15 cellular contexts compared by ENCODE assay signal in genomic region chr2:28160986-28161425, GRCh38.
DNase-seq lines count a peak whose midpoint lies in the region; ATAC-seq, FAIRE-seq and TF ChIP-seq lines count a peak whose summit lies in the region.
"Had no signal": no experiment of that assay in that cellular context is flagged by ENCODE, and none has a peak within 500 bp of the region (broad histone marks: within the 10 kb centered on the region; RNA-seq: fewer than 3 reads in every experiment).

No MANE protein-coding gene starts in this region.

- H3K27ac ChIP-seq in GM23338 (ENCODE audit: low read depth) (no peak overlapping the region), astrocyte (ENCODE audit: low read depth, low read length) (peak overlapping the region; percentile 40), subcutaneous abdominal adipose tissue (ENCODE audit: low read depth, low read length) (peak overlapping the region; percentile 79)
- H3K27ac ChIP-seq in naive thymus-derived CD4-positive, alpha-beta T cell (ENCODE audit: low read depth, low read length) = no peak overlapping the region
- H3K27ac ChIP-seq: testis had no signal

- H3K4me3 ChIP-seq in GM23338 (no peak overlapping the region), astrocyte (ENCODE audit: insufficient read depth, low read depth, low read length) (no peak overlapping the region), subcutaneous abdominal adipose tissue (ENCODE audit: low read depth in 1 of 5, low read length in 5 of 5) (peak overlapping the region in 1 of 5 donors; percentile 4), H7 (ENCODE audit: insufficient read depth, low read depth, low read length) (no peak overlapping the region)
- H3K4me3 ChIP-seq in naive thymus-derived CD4-positive, alpha-beta T cell (ENCODE audit: low read length) = no peak overlapping the region
- H3K4me3 ChIP-seq: testis had no signal

- no peak for FAIRE-seq in astrocyte (lab: Jason Lieb, UNC)
- FAIRE-seq: islet of Langerhans had no signal

- no peaks in the 10 kb centered on the region for H3K36me3 ChIP-seq in GM23338 (ENCODE audit: insufficient read depth)
- no peaks in the 10 kb centered on the region for H3K36me3 ChIP-seq in astrocyte (ENCODE audit: insufficient read depth, low read length)
- H3K36me3 ChIP-seq in subcutaneous abdominal adipose tissue (ENCODE audit: control insufficient read depth in 5 of 5, insufficient read depth in 5 of 5, low read length in 5 of 5) = peaks cover 0 to 3% (median 0%) of the 10 kb centered on the region in 5 donors
- no peaks in the 10 kb centered on the region for H3K36me3 ChIP-seq in H7 (replicated peaks; ENCODE audit: control insufficient read depth, insufficient read depth, low read length)
- H3K36me3 ChIP-seq in naive thymus-derived CD4-positive, alpha-beta T cell (ENCODE audit: control insufficient read depth in 2 of 3, insufficient read depth in 3 of 3, low read length in 3 of 3) = peaks cover 0 to 6% (median 0%) of the 10 kb centered on the region in 3 experiments

- H3K9me2 ChIP-seq in GM23338 (ENCODE audit: insufficient read depth) = no peaks in the 10 kb centered on the region; the same call in 1 of the 2 replicates

- H3K4me3 Mint-ChIP-seq in GM23338 = no peak overlapping the region
- no peak overlapping the region for H3K4me3 Mint-ChIP-seq in astrocyte (ENCODE audit: unreplicated experiment)
- no peak overlapping the region for H3K4me3 Mint-ChIP-seq in naive thymus-derived CD4-positive, alpha-beta T cell
- H3K4me3 Mint-ChIP-seq: activated naive CD8-positive, alpha-beta T cell; T-helper 2 cell treated with Interferon-gamma antibody and Interleukin-4, amounts not matched to agents 5 μg/mL and 100 μg/mL, for 36 hours had no signal

- H3K4me1 ChIP-seq in GM23338 (ENCODE audit: insufficient read depth) (no peaks in the 10 kb centered on the region), astrocyte (ENCODE audit: insufficient read depth, low read length) (peaks cover 7% of the 10 kb centered on the region), subcutaneous abdominal adipose tissue (ENCODE audit: control insufficient read depth in 5 of 5, insufficient read depth in 5 of 5, low read length in 5 of 5) (peaks cover 9 to 56% (median 35%) of the 10 kb centered on the region in 5 donors)
- H3K4me1 ChIP-seq in naive thymus-derived CD4-positive, alpha-beta T cell (ENCODE audit: control insufficient read depth in 2 of 2, insufficient read depth in 2 of 2, low read length in 2 of 2) = no peaks in the 10 kb centered on the region

- intact Hi-C loops in naive thymus-derived CD4-positive, alpha-beta T cell (cut with micrococcal nuclease) = no loop called here

- no peak for ATAC-seq in GM23338
- ATAC-seq in HG02852 (IDR thresholded peaks at IDR 0.05; ENCODE audit: unreplicated experiment) = no peak
- no peak for ATAC-seq in naive thymus-derived CD4-positive, alpha-beta T cell
- no peak for ATAC-seq in HG03439 (IDR thresholded peaks at IDR 0.05; ENCODE audit: unreplicated experiment)

- no peaks in the 10 kb centered on the region for H3K79me2 ChIP-seq in GM23338 (replicated peaks; ENCODE audit: insufficient read depth)
- no peaks in the 10 kb centered on the region for H3K79me2 ChIP-seq in astrocyte (ENCODE audit: insufficient read depth, low read length)

- H3K36me3 Mint-ChIP-seq in GM23338 (ENCODE audit: low read depth) = no peaks in the 10 kb centered on the region; the same call in 2 of the 3 replicates
- H3K36me3 Mint-ChIP-seq in astrocyte (ENCODE audit: low read depth, unreplicated experiment) = peaks cover 3% of the 10 kb centered on the region
- H3K36me3 Mint-ChIP-seq in naive thymus-derived CD4-positive, alpha-beta T cell = peaks cover 6 to 46% (median 35%) of the 10 kb centered on the region in 5 donors

- H3K27me3 ChIP-seq in GM23338 (ENCODE audit: insufficient read depth) = no peaks in the 10 kb centered on the region
- H3K27me3 ChIP-seq in astrocyte (ENCODE audit: insufficient read depth, low read length) = no peaks in the 10 kb centered on the region
- H3K27me3 ChIP-seq in subcutaneous abdominal adipose tissue (ENCODE audit: control insufficient read depth in 5 of 5, insufficient read depth in 4 of 5, low read length in 5 of 5) = no peaks in the 10 kb centered on the region
- no peaks in the 10 kb centered on the region for H3K27me3 ChIP-seq in H7 (ENCODE audit: control insufficient read depth, insufficient read depth, low read length)
- H3K27me3 ChIP-seq in naive thymus-derived CD4-positive, alpha-beta T cell (ENCODE audit: control insufficient read depth in 2 of 2, insufficient read depth in 2 of 2, low read length in 2 of 2) = no peaks in the 10 kb centered on the region
- H3K27me3 ChIP-seq: testis had no signal

- H3K27ac Mint-ChIP-seq in GM23338 (no peak overlapping the region; the same call in 1 of the 2 replicates), astrocyte (ENCODE audit: unreplicated experiment) (peak overlapping the region; percentile 96)
- no peak overlapping the region for H3K27ac Mint-ChIP-seq in naive thymus-derived CD4-positive, alpha-beta T cell
- H3K27ac Mint-ChIP-seq: activated naive CD8-positive, alpha-beta T cell; T-helper 2 cell treated with Interferon-gamma antibody and Interleukin-4, amounts not matched to agents 5 μg/mL and 100 μg/mL, for 36 hours had no signal

- TF ChIP-seq CTCF in GM23338 (conservative IDR thresholded peaks at IDR 0.05; ENCODE audit: low read depth in 2 of 2) = no peak
- no peak for TF ChIP-seq CTCF in astrocyte (IDR thresholded peaks at IDR 0.05; ENCODE audit: insufficient read depth, low read depth, low read length)

- no peak overlapping the region for H3K4me2 ChIP-seq in GM23338
- H3K4me2 ChIP-seq in astrocyte (ENCODE audit: low read length) = peak overlapping the region; percentile 47

- peaks cover 2% of the 10 kb centered on the region; the same call in 2 of the 3 replicates for H3K9me3 Mint-ChIP-seq in GM23338
- H3K9me3 Mint-ChIP-seq in astrocyte (ENCODE audit: unreplicated experiment) = peaks cover 2% of the 10 kb centered on the region
- peaks cover 0 to 8% (median 2%) of the 10 kb centered on the region in 11 donors for H3K9me3 Mint-ChIP-seq in naive thymus-derived CD4-positive, alpha-beta T cell

- H2AFZ ChIP-seq in GM23338 (no peak overlapping the region), astrocyte (ENCODE audit: low read depth, low read length) (no peak overlapping the region)

- CTCF ChIA-PET in naive thymus-derived CD4-positive, alpha-beta T cell (lab: Charles Lee) = interaction anchor here (0.5 to 0.6 kb wide), 2 partner anchors 15 to 249 kb away, joined by 3 read pairs; no protein-coding TSS in a partner anchor

- H3K9me3 ChIP-seq in astrocyte (ENCODE audit: insufficient read depth, low read depth, low read length) (no peaks in the 10 kb centered on the region), subcutaneous abdominal adipose tissue (ENCODE audit: control insufficient read depth in 5 of 5, low read length in 5 of 5) (peaks cover under 1 to 4% (median 1%) of the 10 kb centered on the region in 5 donors)
- peaks cover 0 to under 1% (median 0%) of the 10 kb centered on the region in 3 experiments for H3K9me3 ChIP-seq in naive thymus-derived CD4-positive, alpha-beta T cell (ENCODE audit: control insufficient read depth in 2 of 3, low read length in 3 of 3)
- H3K9me3 ChIP-seq: testis had no signal

- H3K9ac ChIP-seq in astrocyte (ENCODE audit: low read length) (no peak overlapping the region), subcutaneous abdominal adipose tissue (ENCODE audit: low read length in 5 of 5) (peak overlapping the region in 2 of 5 donors; percentile 21 to 82)

- DNase-seq in GM23338 (ENCODE audit: low spot score) = peak; percentile 11
- peak; percentile 96 for DNase-seq in astrocyte (ENCODE audit: low read depth)
- DNase-seq in iris pigment epithelial cell (ENCODE audit: low read depth) = peak; percentile 58
- no peak for DNase-seq in H7
- DNase-seq in naive thymus-derived CD4-positive, alpha-beta T cell = no peak
- DNase-seq: effector memory CD4-positive, alpha-beta T cell; NCI-H1694; stimulated activated CD4-positive, alpha-beta T cell treated with anti-CD3 and anti-CD28 coated beads, Interleukin-4, amount 100 ng/mL, for 4 hours; testis had no signal

- no peaks in the 10 kb centered on the region for H3F3A ChIP-seq in GM23338 (replicated peaks; ENCODE audit: low read depth)

- peaks cover 1% of the 10 kb centered on the region for H3K27me3 Mint-ChIP-seq in GM23338 (ENCODE audit: insufficient read depth, low read depth, poor library complexity)
- H3K27me3 Mint-ChIP-seq in astrocyte (ENCODE audit: low read depth, unreplicated experiment) = no peaks in the 10 kb centered on the region
- no peaks in the 10 kb centered on the region for H3K27me3 Mint-ChIP-seq in naive thymus-derived CD4-positive, alpha-beta T cell
- H3K27me3 Mint-ChIP-seq: activated naive CD8-positive, alpha-beta T cell had no signal

- H4K20me1 ChIP-seq in GM23338 (replicated peaks; ENCODE audit: insufficient read depth) = no peaks in the 10 kb centered on the region
- no peaks in the 10 kb centered on the region for H4K20me1 ChIP-seq in astrocyte (ENCODE audit: insufficient read depth, low read length)

- POLR2A ChIA-PET in naive thymus-derived CD4-positive, alpha-beta T cell (lab: Charles Lee) = no interaction called here

- H3K4me1 Mint-ChIP-seq in GM23338 (no peaks in the 10 kb centered on the region), astrocyte (ENCODE audit: low read depth, unreplicated experiment) (peaks cover 39% of the 10 kb centered on the region)
- peaks cover 0 to 7% (median 0%) of the 10 kb centered on the region in 7 donors for H3K4me1 Mint-ChIP-seq in naive thymus-derived CD4-positive, alpha-beta T cell

TF ChIP-seq in GM23338, 12 proteins besides CTCF, POLR2A, EP300 and RAD21 (continues in another document):
- TF ChIP-seq ZNF331 (CRISPR knock-in tag; IDR thresholded peaks at IDR 0.05; ENCODE audit: low read depth) = no peak

Comparison
In these comparisons a context has a peak if more than half of its experiments do, and no peak if none do; other contexts are left out.
1. DNase-seq: peak in GM23338 (single experiment), astrocyte (single experiment) and iris pigment epithelial cell (single experiment); none in H7 (single experiment) and naive thymus-derived CD4-positive, alpha-beta T cell (0 of 9).
2. H3K27ac ChIP-seq: peak in astrocyte (single experiment) and subcutaneous abdominal adipose tissue (single experiment); none in GM23338 (single experiment) and naive thymus-derived CD4-positive, alpha-beta T cell (single experiment).